ENCODE assay signal across 1 cellular context in the genomic region with DNA sequence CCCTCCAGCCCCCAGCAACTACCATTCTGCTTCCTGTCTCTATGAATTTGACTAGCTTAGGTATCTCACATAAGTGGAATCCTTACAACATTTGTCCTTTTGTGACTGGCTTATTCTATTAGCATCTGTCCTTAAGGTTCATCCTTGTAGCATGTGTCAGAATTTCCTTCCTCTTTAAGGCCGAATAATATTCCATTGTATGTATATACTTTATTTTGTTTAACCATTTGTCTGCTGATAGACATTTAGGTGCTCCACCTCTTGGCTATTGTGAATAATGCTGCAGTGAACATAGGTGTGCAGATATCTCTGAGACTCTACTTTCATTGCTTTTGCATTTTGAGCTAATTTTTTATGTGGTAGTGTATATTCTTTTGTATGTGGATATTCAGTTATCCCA.
TF ChIP-seq lines count a peak whose summit lies in the region.

No MANE protein-coding gene starts in this region.

TF ChIP-seq in HepG2, 621 proteins besides CTCF, POLR2A, EP300 and RAD21 (continued from another document):
- TF ChIP-seq, protein P1, sequence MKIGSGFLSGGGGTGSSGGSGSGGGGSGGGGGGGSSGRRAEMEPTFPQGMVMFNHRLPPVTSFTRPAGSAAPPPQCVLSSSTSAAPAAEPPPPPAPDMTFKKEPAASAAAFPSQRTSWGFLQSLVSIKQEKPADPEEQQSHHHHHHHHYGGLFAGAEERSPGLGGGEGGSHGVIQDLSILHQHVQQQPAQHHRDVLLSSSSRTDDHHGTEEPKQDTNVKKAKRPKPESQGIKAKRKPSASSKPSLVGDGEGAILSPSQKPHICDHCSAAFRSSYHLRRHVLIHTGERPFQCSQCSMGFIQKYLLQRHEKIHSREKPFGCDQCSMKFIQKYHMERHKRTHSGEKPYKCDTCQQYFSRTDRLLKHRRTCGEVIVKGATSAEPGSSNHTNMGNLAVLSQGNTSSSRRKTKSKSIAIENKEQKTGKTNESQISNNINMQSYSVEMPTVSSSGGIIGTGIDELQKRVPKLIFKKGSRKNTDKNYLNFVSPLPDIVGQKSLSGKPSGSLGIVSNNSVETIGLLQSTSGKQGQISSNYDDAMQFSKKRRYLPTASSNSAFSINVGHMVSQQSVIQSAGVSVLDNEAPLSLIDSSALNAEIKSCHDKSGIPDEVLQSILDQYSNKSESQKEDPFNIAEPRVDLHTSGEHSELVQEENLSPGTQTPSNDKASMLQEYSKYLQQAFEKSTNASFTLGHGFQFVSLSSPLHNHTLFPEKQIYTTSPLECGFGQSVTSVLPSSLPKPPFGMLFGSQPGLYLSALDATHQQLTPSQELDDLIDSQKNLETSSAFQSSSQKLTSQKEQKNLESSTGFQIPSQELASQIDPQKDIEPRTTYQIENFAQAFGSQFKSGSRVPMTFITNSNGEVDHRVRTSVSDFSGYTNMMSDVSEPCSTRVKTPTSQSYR (CRISPR knock-in tag; IDR thresholded peaks at IDR 0.05; ENCODE audit: borderline replicate concordance) = no peak
- TF ChIP-seq XBP1 (CRISPR knock-in tag; IDR thresholded peaks at IDR 0.05) = no peak
- TF ChIP-seq CCDC6 (CRISPR knock-in tag; IDR thresholded peaks at IDR 0.05) = no peak
- TF ChIP-seq HNRNPL (IDR thresholded peaks at IDR 0.05; ENCODE audit: low read depth, low read length) = no peak
- TF ChIP-seq ZFP36L2 (CRISPR knock-in tag; IDR thresholded peaks at IDR 0.05) = no peak
